1 cellular context compared by ENCODE assay signal in the genomic region with DNA sequence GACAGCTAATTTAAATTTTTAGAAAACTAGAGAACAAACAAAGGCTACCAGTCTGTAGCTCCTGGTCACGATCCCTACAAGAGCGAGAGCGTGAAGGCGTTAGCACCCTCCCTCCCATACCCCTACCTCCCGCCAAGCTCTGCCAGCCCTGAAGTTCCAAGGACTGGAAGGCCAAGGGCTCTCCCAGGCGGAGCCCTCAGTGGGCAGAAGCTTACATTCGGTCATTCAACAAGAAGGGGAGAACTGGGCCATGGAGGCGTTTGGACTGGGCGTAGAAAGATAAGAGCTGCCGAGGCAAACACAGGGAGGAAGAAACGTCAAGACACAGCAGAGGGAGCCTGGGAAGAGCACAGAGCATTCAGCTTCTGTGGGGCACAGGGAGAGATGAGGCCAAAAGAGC.
TF ChIP-seq lines count a peak whose summit lies in the region.

No MANE protein-coding gene starts in this region.

TF ChIP-seq in HCT116, 20 proteins besides CTCF, POLR2A, EP300 and RAD21 (continued from another document):
- TF ChIP-seq, protein P1, sequence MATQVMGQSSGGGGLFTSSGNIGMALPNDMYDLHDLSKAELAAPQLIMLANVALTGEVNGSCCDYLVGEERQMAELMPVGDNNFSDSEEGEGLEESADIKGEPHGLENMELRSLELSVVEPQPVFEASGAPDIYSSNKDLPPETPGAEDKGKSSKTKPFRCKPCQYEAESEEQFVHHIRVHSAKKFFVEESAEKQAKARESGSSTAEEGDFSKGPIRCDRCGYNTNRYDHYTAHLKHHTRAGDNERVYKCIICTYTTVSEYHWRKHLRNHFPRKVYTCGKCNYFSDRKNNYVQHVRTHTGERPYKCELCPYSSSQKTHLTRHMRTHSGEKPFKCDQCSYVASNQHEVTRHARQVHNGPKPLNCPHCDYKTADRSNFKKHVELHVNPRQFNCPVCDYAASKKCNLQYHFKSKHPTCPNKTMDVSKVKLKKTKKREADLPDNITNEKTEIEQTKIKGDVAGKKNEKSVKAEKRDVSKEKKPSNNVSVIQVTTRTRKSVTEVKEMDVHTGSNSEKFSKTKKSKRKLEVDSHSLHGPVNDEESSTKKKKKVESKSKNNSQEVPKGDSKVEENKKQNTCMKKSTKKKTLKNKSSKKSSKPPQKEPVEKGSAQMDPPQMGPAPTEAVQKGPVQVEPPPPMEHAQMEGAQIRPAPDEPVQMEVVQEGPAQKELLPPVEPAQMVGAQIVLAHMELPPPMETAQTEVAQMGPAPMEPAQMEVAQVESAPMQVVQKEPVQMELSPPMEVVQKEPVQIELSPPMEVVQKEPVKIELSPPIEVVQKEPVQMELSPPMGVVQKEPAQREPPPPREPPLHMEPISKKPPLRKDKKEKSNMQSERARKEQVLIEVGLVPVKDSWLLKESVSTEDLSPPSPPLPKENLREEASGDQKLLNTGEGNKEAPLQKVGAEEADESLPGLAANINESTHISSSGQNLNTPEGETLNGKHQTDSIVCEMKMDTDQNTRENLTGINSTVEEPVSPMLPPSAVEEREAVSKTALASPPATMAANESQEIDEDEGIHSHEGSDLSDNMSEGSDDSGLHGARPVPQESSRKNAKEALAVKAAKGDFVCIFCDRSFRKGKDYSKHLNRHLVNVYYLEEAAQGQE (IDR thresholded peaks at IDR 0.05; ENCODE audit: low read depth): no peak
- TF ChIP-seq EZH2phosphoT487 (IDR thresholded peaks at IDR 0.05; ENCODE audit: borderline replicate concordance) (no peak), EGR1 (IDR thresholded peaks at IDR 0.05; ENCODE audit: low read depth) (no peak), SIN3A (IDR thresholded peaks at IDR 0.05; ENCODE audit: low read depth) (no peak), EZH2 (IDR thresholded peaks at IDR 0.05) (no peak), SP1 (IDR thresholded peaks at IDR 0.05; ENCODE audit: low read depth) (no peak), CBX3 (IDR thresholded peaks at IDR 0.05; ENCODE audit: low read depth) (no peak)
- TF ChIP-seq, protein P2, sequence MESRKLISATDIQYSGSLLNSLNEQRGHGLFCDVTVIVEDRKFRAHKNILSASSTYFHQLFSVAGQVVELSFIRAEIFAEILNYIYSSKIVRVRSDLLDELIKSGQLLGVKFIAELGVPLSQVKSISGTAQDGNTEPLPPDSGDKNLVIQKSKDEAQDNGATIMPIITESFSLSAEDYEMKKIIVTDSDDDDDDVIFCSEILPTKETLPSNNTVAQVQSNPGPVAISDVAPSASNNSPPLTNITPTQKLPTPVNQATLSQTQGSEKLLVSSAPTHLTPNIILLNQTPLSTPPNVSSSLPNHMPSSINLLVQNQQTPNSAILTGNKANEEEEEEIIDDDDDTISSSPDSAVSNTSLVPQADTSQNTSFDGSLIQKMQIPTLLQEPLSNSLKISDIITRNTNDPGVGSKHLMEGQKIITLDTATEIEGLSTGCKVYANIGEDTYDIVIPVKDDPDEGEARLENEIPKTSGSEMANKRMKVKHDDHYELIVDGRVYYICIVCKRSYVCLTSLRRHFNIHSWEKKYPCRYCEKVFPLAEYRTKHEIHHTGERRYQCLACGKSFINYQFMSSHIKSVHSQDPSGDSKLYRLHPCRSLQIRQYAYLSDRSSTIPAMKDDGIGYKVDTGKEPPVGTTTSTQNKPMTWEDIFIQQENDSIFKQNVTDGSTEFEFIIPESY (IDR thresholded peaks at IDR 0.05; ENCODE audit: extremely low read depth, insufficient replicate concordance, low read length): no peak
